ENCODE assay signal across 18 cellular contexts in the genomic region with DNA sequence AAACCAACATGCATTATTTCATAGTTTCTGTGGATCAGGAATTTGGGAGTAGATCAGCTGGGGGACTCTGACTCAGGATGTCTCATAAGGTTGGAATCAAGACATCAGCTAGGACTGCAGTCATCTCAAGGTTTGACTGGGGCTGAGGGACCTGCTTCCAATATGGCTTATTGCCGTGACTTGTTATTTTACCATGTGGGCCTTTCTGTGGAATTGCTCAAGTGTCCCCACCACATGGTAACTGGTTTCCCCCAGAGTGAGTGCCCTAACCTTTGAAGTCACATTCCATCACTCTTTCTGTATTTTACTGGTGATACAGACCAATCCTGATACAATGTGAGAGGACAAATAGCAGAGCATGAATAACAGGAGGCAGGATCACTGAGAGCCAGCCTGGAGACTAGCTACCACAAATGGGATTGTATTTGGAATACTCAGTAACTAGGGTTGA.
A peak's percentile ranks its signal among the peaks of the same experiment; 100 is the strongest.
DNase-seq lines count a peak whose midpoint lies in the region; ATAC-seq and TF ChIP-seq lines count a peak whose summit lies in the region.
"Had no signal": no experiment of that assay in that cellular context is flagged by ENCODE, and none has a peak within 500 bp of the region (broad histone marks: within the 10 kb centered on the region; RNA-seq: fewer than 3 reads in every experiment).

No MANE protein-coding gene starts in this region.

- POLR2A ChIA-PET in PC-3 (lab: Charles Lee; ENCODE audit: unreplicated experiment) = no interaction called here
- POLR2A ChIA-PET in Caco-2 (lab: Charles Lee) = no interaction called here

- peaks cover 6% of the 10 kb centered on the region for H3F3A ChIP-seq in PC-3 (ENCODE audit: low read length, unreplicated experiment)

- H3K4me1 ChIP-seq in PC-3 (ENCODE audit: insufficient read depth, low read length) (peaks cover 51% of the 10 kb centered on the region), mammary epithelial cell (ENCODE audit: insufficient read depth, low read length) (peaks cover 43% of the 10 kb centered on the region), Caco-2 (no peaks in the 10 kb centered on the region)
- H3K4me1 ChIP-seq: HAP-1, parathyroid adenoma, vagina had no signal

- no peaks in the 10 kb centered on the region for H3K4me1 Mint-ChIP-seq in natural killer cell
- peaks cover 2% of the 10 kb centered on the region for H3K4me1 Mint-ChIP-seq in Caco-2 (ENCODE audit: low read depth, unreplicated experiment)
- no peaks in the 10 kb centered on the region for H3K4me1 Mint-ChIP-seq in stimulated activated memory B cell treated with anti-CD40 and anti-IgM and Interleukin-4, amounts not matched to agents 10 μg/mL and 1 μg/mL and 100 μg/mL, for 72 hours
- H3K4me1 Mint-ChIP-seq: activated T-helper 17 cell treated with anti-CD3 and anti-CD28 coated beads, Interleukin-2, amount 50 U/mL, for 72 hours; CD4-positive, CD25-positive, alpha-beta regulatory T cell had no signal

- BruUV-seq in PC-3 (replicated peaks; lab: Mats Ljungman, UMichigan) (no TSS peak), mammary epithelial cell (replicated peaks; lab: Mats Ljungman, UMichigan) (no TSS peak), Caco-2 (replicated peaks; lab: Mats Ljungman, UMichigan) (no TSS peak)

- H3K27ac Mint-ChIP-seq in natural killer cell = no peak overlapping the region
- H3K27ac Mint-ChIP-seq in Caco-2 (ENCODE audit: unreplicated experiment) = no peak overlapping the region
- H3K27ac Mint-ChIP-seq in stimulated activated memory B cell treated with anti-CD40 and anti-IgM and Interleukin-4, amounts not matched to agents 10 μg/mL and 1 μg/mL and 100 μg/mL, for 72 hours = no peak overlapping the region
- H3K27ac Mint-ChIP-seq: activated CD8-positive, alpha-beta T cell treated with anti-CD3 and anti-CD28 coated beads, Interleukin-2, amount 10 ng/mL, durations not matched to agents 7 days and 5 days; activated T-helper 17 cell treated with anti-CD3 and anti-CD28 coated beads, Interleukin-2, amount 50 U/mL, for 72 hours; CD4-positive, CD25-positive, alpha-beta regulatory T cell; effector memory CD8-positive, alpha-beta T cell had no signal

- H4K20me1 ChIP-seq in PC-3 (ENCODE audit: low read length) (no peaks in the 10 kb centered on the region), mammary epithelial cell (ENCODE audit: insufficient read depth, low read length) (no peaks in the 10 kb centered on the region)

- dilution Hi-C loops in mammary epithelial cell (cut with HindIII; ENCODE audit: low sequenced_read_pairs) = no loop called here

- H3K9me3 ChIP-seq in PC-3 (ENCODE audit: low read length) = no peaks in the 10 kb centered on the region
- H3K9me3 ChIP-seq in mammary epithelial cell (replicated peaks; ENCODE audit: insufficient read depth, low read length) = no peaks in the 10 kb centered on the region
- no peaks in the 10 kb centered on the region for H3K9me3 ChIP-seq in Caco-2
- H3K9me3 ChIP-seq: body of pancreas, HAP-1, mucosa of descending colon, vagina had no signal

- H3K4me3 Mint-ChIP-seq in natural killer cell (no peak overlapping the region), Caco-2 (ENCODE audit: unreplicated experiment) (no peak overlapping the region)
- H3K4me3 Mint-ChIP-seq in stimulated activated memory B cell treated with anti-CD40 and anti-IgM and Interleukin-4, amounts not matched to agents 10 μg/mL and 1 μg/mL and 100 μg/mL, for 72 hours = no peak overlapping the region
- H3K4me3 Mint-ChIP-seq: activated CD8-positive, alpha-beta T cell treated with anti-CD3 and anti-CD28 coated beads, Interleukin-2, amount 10 ng/mL, durations not matched to agents 7 days and 5 days; activated T-helper 17 cell treated with anti-CD3 and anti-CD28 coated beads, Interleukin-2, amount 50 U/mL, for 72 hours; CD4-positive, CD25-positive, alpha-beta regulatory T cell; effector memory CD8-positive, alpha-beta T cell had no signal

- H3K79me2 ChIP-seq in PC-3 (ENCODE audit: low read length) (no peaks in the 10 kb centered on the region), mammary epithelial cell (ENCODE audit: insufficient read depth, low read length) (no peaks in the 10 kb centered on the region)
- H3K79me2 ChIP-seq: parathyroid adenoma had no signal

- no peaks in the 10 kb centered on the region for H3K27me3 ChIP-seq in PC-3 (ENCODE audit: low read length)
- H3K27me3 ChIP-seq in mammary epithelial cell (ENCODE audit: insufficient read depth, low read length) = no peaks in the 10 kb centered on the region
- no peaks in the 10 kb centered on the region for H3K27me3 ChIP-seq in Caco-2 (replicated peaks; ENCODE audit: control insufficient read depth, insufficient read depth, low read length)
- H3K27me3 ChIP-seq: body of pancreas, vagina had no signal

- CTCF ChIA-PET in PC-3 (lab: Charles Lee) = no interaction called here
- CTCF ChIA-PET in mammary epithelial cell (lab: Charles Lee; ENCODE audit: low non-redundant PET) = no interaction called here
- CTCF ChIA-PET in Caco-2 (lab: Charles Lee) = no interaction called here

- H3K27me3 Mint-ChIP-seq in natural killer cell (ENCODE audit: low read depth in 2 of 2) = no peaks in the 10 kb centered on the region
- no peaks in the 10 kb centered on the region for H3K27me3 Mint-ChIP-seq in Caco-2 (ENCODE audit: insufficient read depth, unreplicated experiment)
- no peaks in the 10 kb centered on the region for H3K27me3 Mint-ChIP-seq in stimulated activated memory B cell treated with anti-CD40 and anti-IgM and Interleukin-4, amounts not matched to agents 10 μg/mL and 1 μg/mL and 100 μg/mL, for 72 hours
- H3K27me3 Mint-ChIP-seq: activated T-helper 17 cell treated with anti-CD3 and anti-CD28 coated beads, Interleukin-2, amount 50 U/mL, for 72 hours; effector memory CD8-positive, alpha-beta T cell had no signal

- no peaks in the 10 kb centered on the region for H3K9me2 ChIP-seq in PC-3 (replicated peaks; ENCODE audit: low read length)

- H3K4me3 ChIP-seq in PC-3 (ENCODE audit: low read length) = no peak overlapping the region
- no peak overlapping the region for H3K4me3 ChIP-seq in mammary epithelial cell (replicated peaks in 1 of 3; ENCODE audit: insufficient read depth in 1 of 3, low read depth in 2 of 3, low read length in 3 of 3)
- H3K4me3 ChIP-seq in Caco-2 (ENCODE audit: low read depth, low read length) = no peak overlapping the region
- H3K4me3 ChIP-seq: body of pancreas, HAP-1, mucosa of descending colon, vagina had no signal

- WGBS in mammary epithelial cell (ENCODE audit: low coverage, missing lambda C conversion rate) = 31% methylated on average over 1 of the region's 1 CpG

- peak; percentile 73 for DNase-seq in Daoy (ENCODE audit: low read depth)
- peak; percentile 79 for DNase-seq in PC-3
- DNase-seq in mammary epithelial cell = peak; percentile 93
- peak; percentile 72 for DNase-seq in non-pigmented ciliary epithelial cell (ENCODE audit: low read depth)
- no peak for DNase-seq in natural killer cell
- no peak for DNase-seq in Caco-2
- DNase-seq: activated CD8-positive, alpha-beta T cell treated with anti-CD3 and anti-CD28 coated beads, Interleukin-2, amount 10 ng/mL, durations not matched to agents 7 days and 5 days; body of pancreas; CD4-positive, CD25-positive, alpha-beta regulatory T cell; effector memory CD8-positive, alpha-beta T cell; mucosa of descending colon; stimulated activated naive CD8-positive, alpha-beta T cell treated with anti-CD3 and anti-CD28 coated beads, Interleukin-15, Interleukin-2, amounts not matched to agents 100 U/mL and 50 U/mL, for 24 hours had no signal

- H3K9me3 Mint-ChIP-seq in natural killer cell (no peaks in the 10 kb centered on the region), Caco-2 (ENCODE audit: unreplicated experiment) (no peaks in the 10 kb centered on the region)
- no peaks in the 10 kb centered on the region for H3K9me3 Mint-ChIP-seq in stimulated activated memory B cell treated with anti-CD40 and anti-IgM and Interleukin-4, amounts not matched to agents 10 μg/mL and 1 μg/mL and 100 μg/mL, for 72 hours
- H3K9me3 Mint-ChIP-seq: activated T-helper 17 cell treated with anti-CD3 and anti-CD28 coated beads, Interleukin-2, amount 50 U/mL, for 72 hours; effector memory CD8-positive, alpha-beta T cell had no signal

- H3K36me3 Mint-ChIP-seq in natural killer cell (no peaks in the 10 kb centered on the region), Caco-2 (ENCODE audit: insufficient read depth, unreplicated experiment) (no peaks in the 10 kb centered on the region)
- no peaks in the 10 kb centered on the region for H3K36me3 Mint-ChIP-seq in stimulated activated memory B cell treated with anti-CD40 and anti-IgM and Interleukin-4, amounts not matched to agents 10 μg/mL and 1 μg/mL and 100 μg/mL, for 72 hours
- H3K36me3 Mint-ChIP-seq: CD4-positive, CD25-positive, alpha-beta regulatory T cell had no signal

- no peak for TF ChIP-seq CTCF in PC-3 (conservative IDR thresholded peaks at IDR 0.05; ENCODE audit: low read depth, low read length)
- TF ChIP-seq CTCF in mammary epithelial cell (conservative IDR thresholded peaks at IDR 0.05 in 1 of 2, IDR thresholded peaks at IDR 0.05 in 1 of 2; ENCODE audit: extremely low read depth in 1 of 2, insufficient read depth in 1 of 2, low read depth in 1 of 2, low read length in 2 of 2) = no peak
- no peak for TF ChIP-seq CTCF in natural killer cell (IDR thresholded peaks at IDR 0.05)
- no peak for TF ChIP-seq CTCF in Caco-2 (IDR thresholded peaks at IDR 0.05; ENCODE audit: insufficient read depth in 1 of 2, low read depth in 1 of 2, low read length in 1 of 2, severe bottlenecking in 1 of 2, unreplicated experiment in 1 of 2)

- in situ Hi-C loops in mammary epithelial cell (cut with MboI; ENCODE audit: low sequenced_read_pairs in 2 of 2) = no loop called here

- H3K9ac ChIP-seq in PC-3 (ENCODE audit: low read length) (no peak overlapping the region), mammary epithelial cell (ENCODE audit: insufficient read depth, low read length) (no peak overlapping the region)
- H3K9ac ChIP-seq: parathyroid adenoma had no signal

- H3K27ac ChIP-seq in PC-3 (ENCODE audit: low read length) (peak overlapping the region; percentile 30), mammary epithelial cell (ENCODE audit: insufficient read depth, low read depth, low read length) (peak overlapping the region; percentile 84)
- H3K27ac ChIP-seq: body of pancreas, parathyroid adenoma, vagina had no signal

- H3K4me2 ChIP-seq in PC-3 (ENCODE audit: low read length) = peak overlapping the region; percentile 21
- no peak overlapping the region for H3K4me2 ChIP-seq in mammary epithelial cell (ENCODE audit: insufficient read depth, low read depth, low read length)

- ATAC-seq in PC-3 (peak; percentile 40; the same call in 1 of the 2 replicates), natural killer cell (no peak), GM18858 (IDR thresholded peaks at IDR 0.05; ENCODE audit: unreplicated experiment) (no peak)
- ATAC-seq in stimulated activated memory B cell treated with anti-CD40 and anti-IgM and Interleukin-4, amounts not matched to agents 10 μg/mL and 1 μg/mL and 100 μg/mL, for 72 hours = no peak
- ATAC-seq: activated CD8-positive, alpha-beta T cell treated with anti-CD3 and anti-CD28 coated beads, Interleukin-2, amount 10 ng/mL, durations not matched to agents 7 days and 5 days; activated T-helper 17 cell treated with anti-CD3 and anti-CD28 coated beads, Interleukin-2, amount 50 U/mL, for 72 hours; body of pancreas; effector memory CD8-positive, alpha-beta T cell; mucosa of descending colon; stimulated activated naive CD8-positive, alpha-beta T cell treated with anti-CD3 and anti-CD28 coated beads, Interleukin-15, Interleukin-2, amounts not matched to agents 100 U/mL and 50 U/mL, for 24 hours had no signal

- H2AFZ ChIP-seq in PC-3 (ENCODE audit: low read length) (no peak overlapping the region; the same call in 1 of the 2 replicates), mammary epithelial cell (ENCODE audit: low read depth, low read length) (peak overlapping the region; percentile 45)
- H2AFZ ChIP-seq: parathyroid adenoma had no signal

- H3K36me3 ChIP-seq in PC-3 (ENCODE audit: low read depth, low read length) (peaks cover 2% of the 10 kb centered on the region; the same call in 1 of the 2 replicates), mammary epithelial cell (ENCODE audit: insufficient read depth, low read length) (no peaks in the 10 kb centered on the region), Caco-2 (ENCODE audit: control insufficient read depth, insufficient read depth, low read length) (no peaks in the 10 kb centered on the region)
- H3K36me3 ChIP-seq: HAP-1, vagina had no signal

- intact Hi-C loops in PC-3 (cut with micrococcal nuclease) (no loop called here), mammary epithelial cell (cut with micrococcal nuclease) (loop anchor here (2.0 to 5.0 kb wide), 3 partner anchors 35 to 69 kb away; no protein-coding TSS in a partner anchor), natural killer cell (cut with micrococcal nuclease) (no loop called here), Caco-2 (cut with micrococcal nuclease; ENCODE audit: unreplicated experiment) (no loop called here)

Comparison
In these comparisons a context has a peak if more than half of its experiments do, and no peak if none do; other contexts are left out.
1. DNase-seq: peak in Daoy (single experiment), PC-3 (single experiment), mammary epithelial cell (single experiment) and non-pigmented ciliary epithelial cell (single experiment); none in natural killer cell (single experiment) and Caco-2 (0 of 2).